In genomic region chr2:224666951-224667553, GRCh38 we compare ENCODE assay signal across 1 cellular context.
TF ChIP-seq lines count a peak whose summit lies in the region.

No MANE protein-coding gene starts in this region.

TF ChIP-seq in GM12878, 131 proteins besides CTCF, POLR2A, EP300 and RAD21 (continued from another document and continues in another):
- TF ChIP-seq JUND (IDR thresholded peaks at IDR 0.05; ENCODE audit: low read depth, low read length) (0 out of 2 replicates have a peak, but pooled peaks have one; percentile 8), FOXK2 (IDR thresholded peaks at IDR 0.05) (no peak), ASH2L (IDR thresholded peaks at IDR 0.05; ENCODE audit: borderline replicate concordance, low read depth) (no peak), ZSCAN29 (IDR thresholded peaks at IDR 0.05) (no peak), CHD2 (IDR thresholded peaks at IDR 0.05; ENCODE audit: borderline replicate concordance, low read depth, low read length) (peak; percentile 62; the same call in 1 of the 2 replicates), EZH2 (IDR thresholded peaks at IDR 0.05; ENCODE audit: borderline replicate concordance, control insufficient read depth, low read depth, low read length) (no peak), EGR1 (IDR thresholded peaks at IDR 0.05; ENCODE audit: borderline replicate concordance in 1 of 2, low read depth in 2 of 2, low read length in 2 of 2) (no peak), ELK1 (IDR thresholded peaks at IDR 0.05; ENCODE audit: low read depth, low read length) (no peak), IKZF2 (IDR thresholded peaks at IDR 0.05) (peak; percentile 56 to 77; a peak in 3 of 4 replicates), IRF5 (IDR thresholded peaks at IDR 0.05; ENCODE audit: borderline replicate concordance) (no peak), ETV6 (conservative IDR thresholded peaks at IDR 0.05 in 1 of 2, IDR thresholded peaks at IDR 0.05 in 1 of 2; ENCODE audit: borderline replicate concordance in 1 of 2, low read depth in 1 of 2) (peak in 1 of 2 experiments; percentile 25; a peak in 1 of 4 replicates), EED (IDR thresholded peaks at IDR 0.05; ENCODE audit: low read depth) (no peak), PKNOX1 (IDR thresholded peaks at IDR 0.05) (peak; percentile 46), BACH1 (IDR thresholded peaks at IDR 0.05; ENCODE audit: borderline replicate concordance) (peak; percentile 75), ZBTB40 (IDR thresholded peaks at IDR 0.05; ENCODE audit: borderline replicate concordance) (no peak), ATF7 (IDR thresholded peaks at IDR 0.05; ENCODE audit: low read depth) (peak; percentile 91), SREBF2 (IDR thresholded peaks at IDR 0.05; ENCODE audit: low read length) (no peak), TCF12 (IDR thresholded peaks at IDR 0.05; ENCODE audit: low read depth, low read length) (peak; percentile 78; the same call in 1 of the 2 replicates), ZNF622 (IDR thresholded peaks at IDR 0.05) (no peak), NR2F1 (conservative IDR thresholded peaks at IDR 0.05) (peak; percentile 90), NR2C2 (IDR thresholded peaks at IDR 0.05; ENCODE audit: borderline replicate concordance, control insufficient read depth, insufficient read length, low read depth) (no peak), GATAD2B (conservative IDR thresholded peaks at IDR 0.05; ENCODE audit: low read depth) (peak; percentile 50), HDGF (IDR thresholded peaks at IDR 0.05) (no peak), ZNF217 (IDR thresholded peaks at IDR 0.05) (peak; percentile 88; the same call in 1 of the 2 replicates), USF2 (IDR thresholded peaks at IDR 0.05; ENCODE audit: borderline replicate concordance, low read depth, low read length) (no peak), SIN3A (IDR thresholded peaks at IDR 0.05; ENCODE audit: low read depth, low read length) (no peak), BCL3 (IDR thresholded peaks at IDR 0.05; ENCODE audit: borderline replicate concordance, insufficient read depth, low read depth, low read length, poor library complexity, severe bottlenecking) (peak; percentile 45), IKZF1 (conservative IDR thresholded peaks at IDR 0.05) (peak; percentile 83), HCFC1 (IDR thresholded peaks at IDR 0.05; ENCODE audit: low read length) (no peak), PBX3 (IDR thresholded peaks at IDR 0.05; ENCODE audit: insufficient replicate concordance, low read depth, low read length) (no peak), BCLAF1 (IDR thresholded peaks at IDR 0.05) (no peak), TCF3 (IDR thresholded peaks at IDR 0.05; ENCODE audit: borderline replicate concordance, insufficient read depth, low read depth, low read length) (peak; percentile 86; the same call in 1 of the 2 replicates), FOXM1 (IDR thresholded peaks at IDR 0.05; ENCODE audit: low read depth, low read length) (peak; percentile 94), PAX5 (IDR thresholded peaks at IDR 0.05; ENCODE audit: borderline replicate concordance, low read depth, low read length) (peak; percentile 94), ZZZ3 (IDR thresholded peaks at IDR 0.05; ENCODE audit: control insufficient read depth, insufficient read length, low read depth) (no peak), ZBED1 (IDR thresholded peaks at IDR 0.05; ENCODE audit: borderline replicate concordance) (peak; percentile 66; the same call in 1 of the 2 replicates), GABPA (IDR thresholded peaks at IDR 0.05; ENCODE audit: low read depth) (0 out of 2 replicates have a peak, but pooled peaks have one; percentile 36), CHD1 (IDR thresholded peaks at IDR 0.05; ENCODE audit: low read depth, low read length) (no peak), MAX (IDR thresholded peaks at IDR 0.05; ENCODE audit: low read depth, low read length) (no peak), MTA3 (IDR thresholded peaks at IDR 0.05; ENCODE audit: borderline replicate concordance, low read length) (peak; percentile 55; the same call in 1 of the 2 replicates), WRNIP1 (IDR thresholded peaks at IDR 0.05; ENCODE audit: borderline replicate concordance, low read depth, low read length) (no peak), RB1 (IDR thresholded peaks at IDR 0.05; ENCODE audit: borderline replicate concordance) (no peak), CBFB (IDR thresholded peaks at IDR 0.05; ENCODE audit: low read depth) (0 out of 2 replicates have a peak, but pooled peaks have one; percentile 51), ZNF592 (IDR thresholded peaks at IDR 0.05) (peak; percentile 74; the same call in 1 of the 2 replicates), CBX5 (IDR thresholded peaks at IDR 0.05; ENCODE audit: low read depth) (no peak), RBBP5 (conservative IDR thresholded peaks at IDR 0.05) (no peak)
